2 cellular contexts compared by ENCODE assay signal in the genomic region with DNA sequence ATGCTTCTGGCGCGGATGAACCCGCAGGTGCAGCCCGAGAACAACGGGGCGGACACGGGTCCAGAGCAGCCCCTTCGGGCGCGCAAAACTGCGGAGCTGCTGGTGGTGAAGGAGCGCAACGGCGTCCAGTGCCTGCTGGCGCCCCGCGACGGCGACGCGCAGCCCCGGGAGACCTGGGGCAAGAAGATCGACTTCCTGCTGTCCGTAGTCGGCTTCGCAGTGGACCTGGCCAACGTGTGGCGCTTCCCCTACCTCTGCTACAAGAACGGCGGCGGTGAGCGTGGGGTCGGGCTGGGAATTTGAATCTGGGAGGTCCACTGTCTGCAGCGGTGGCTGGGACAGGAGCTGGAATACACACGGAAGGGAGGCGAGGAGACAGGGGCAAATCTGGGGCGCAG.
TF ChIP-seq lines count a peak whose summit lies in the region.

No MANE protein-coding gene starts in this region.

TF ChIP-seq in SK-N-SH, 30 proteins besides CTCF, POLR2A, EP300 and RAD21 (continued from another document):
- TF ChIP-seq, protein P1, sequence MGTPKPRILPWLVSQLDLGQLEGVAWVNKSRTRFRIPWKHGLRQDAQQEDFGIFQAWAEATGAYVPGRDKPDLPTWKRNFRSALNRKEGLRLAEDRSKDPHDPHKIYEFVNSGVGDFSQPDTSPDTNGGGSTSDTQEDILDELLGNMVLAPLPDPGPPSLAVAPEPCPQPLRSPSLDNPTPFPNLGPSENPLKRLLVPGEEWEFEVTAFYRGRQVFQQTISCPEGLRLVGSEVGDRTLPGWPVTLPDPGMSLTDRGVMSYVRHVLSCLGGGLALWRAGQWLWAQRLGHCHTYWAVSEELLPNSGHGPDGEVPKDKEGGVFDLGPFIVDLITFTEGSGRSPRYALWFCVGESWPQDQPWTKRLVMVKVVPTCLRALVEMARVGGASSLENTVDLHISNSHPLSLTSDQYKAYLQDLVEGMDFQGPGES (IDR thresholded peaks at IDR 0.05; ENCODE audit: low read depth, low read length), result no peak
- TF ChIP-seq FOSL2 (IDR thresholded peaks at IDR 0.05; ENCODE audit: borderline replicate concordance, low read depth) (no peak), RFX5 (IDR thresholded peaks at IDR 0.05; ENCODE audit: low read length) (no peak), POLR2AphosphoS5 (IDR thresholded peaks at IDR 0.05; ENCODE audit: low read depth, low read length) (no peak), RCOR1 (IDR thresholded peaks at IDR 0.05; ENCODE audit: low read length) (no peak), FOXJ3 (CRISPR knock-in tag; IDR thresholded peaks at IDR 0.05) (no peak)
- TF ChIP-seq, protein P2, sequence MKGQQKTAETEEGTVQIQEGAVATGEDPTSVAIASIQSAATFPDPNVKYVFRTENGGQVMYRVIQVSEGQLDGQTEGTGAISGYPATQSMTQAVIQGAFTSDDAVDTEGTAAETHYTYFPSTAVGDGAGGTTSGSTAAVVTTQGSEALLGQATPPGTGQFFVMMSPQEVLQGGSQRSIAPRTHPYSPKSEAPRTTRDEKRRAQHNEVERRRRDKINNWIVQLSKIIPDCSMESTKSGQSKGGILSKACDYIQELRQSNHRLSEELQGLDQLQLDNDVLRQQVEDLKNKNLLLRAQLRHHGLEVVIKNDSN (IDR thresholded peaks at IDR 0.05; ENCODE audit: borderline replicate concordance, low read depth), result no peak

TF ChIP-seq in SK-N-SH treated with all-trans-retinoic acid at 6 μM for 48 hours, 23 proteins besides CTCF, POLR2A, EP300 and RAD21 (continued from another document):
- TF ChIP-seq, protein P3, sequence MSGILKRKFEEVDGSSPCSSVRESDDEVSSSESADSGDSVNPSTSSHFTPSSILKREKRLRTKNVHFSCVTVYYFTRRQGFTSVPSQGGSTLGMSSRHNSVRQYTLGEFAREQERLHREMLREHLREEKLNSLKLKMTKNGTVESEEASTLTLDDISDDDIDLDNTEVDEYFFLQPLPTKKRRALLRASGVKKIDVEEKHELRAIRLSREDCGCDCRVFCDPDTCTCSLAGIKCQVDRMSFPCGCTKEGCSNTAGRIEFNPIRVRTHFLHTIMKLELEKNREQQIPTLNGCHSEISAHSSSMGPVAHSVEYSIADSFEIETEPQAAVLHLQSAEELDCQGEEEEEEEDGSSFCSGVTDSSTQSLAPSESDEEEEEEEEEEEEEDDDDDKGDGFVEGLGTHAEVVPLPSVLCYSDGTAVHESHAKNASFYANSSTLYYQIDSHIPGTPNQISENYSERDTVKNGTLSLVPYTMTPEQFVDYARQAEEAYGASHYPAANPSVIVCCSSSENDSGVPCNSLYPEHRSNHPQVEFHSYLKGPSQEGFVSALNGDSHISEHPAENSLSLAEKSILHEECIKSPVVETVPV (CRISPR knock-in tag; IDR thresholded peaks at IDR 0.05), result no peak
- TF ChIP-seq SNAI2 (CRISPR knock-in tag; IDR thresholded peaks at IDR 0.05) (no peak), ISL1 (CRISPR knock-in tag; IDR thresholded peaks at IDR 0.05) (no peak), OSR1 (CRISPR knock-in tag; IDR thresholded peaks at IDR 0.05) (no peak), POU6F1 (CRISPR knock-in tag; IDR thresholded peaks at IDR 0.05; ENCODE audit: borderline replicate concordance, low read depth) (no peak), ZNF8 (CRISPR knock-in tag; IDR thresholded peaks at IDR 0.05) (no peak)
TF ChIP-seq in SK-N-SH treated with all-trans-retinoic acid at 6 μM for 48 hours: peak in this region for 0.
